In genomic region chr19:48319647-48320537, GRCh38 we compare ENCODE assay signal across 1 cellular context.
TF ChIP-seq lines count a peak whose summit lies in the region.

No MANE protein-coding gene starts in this region.

TF ChIP-seq in K562, 482 proteins besides CTCF, POLR2A, EP300 and RAD21 (continued from another document):
- TF ChIP-seq ZNF740 (CRISPR knock-in tag; IDR thresholded peaks at IDR 0.05) = no peak
- no peak for TF ChIP-seq ZNF740 (tag; IDR thresholded peaks at IDR 0.05)
- TF ChIP-seq YY1 (IDR thresholded peaks at IDR 0.05; ENCODE audit: borderline replicate concordance in 1 of 3, control insufficient read depth in 1 of 3, extremely low read depth in 1 of 3, insufficient read depth in 3 of 3, insufficient read length in 1 of 3, insufficient replicate concordance in 2 of 3, low read depth in 1 of 3, low read length in 2 of 3) = peak in 1 of 3 experiments; percentile 31
- no peak for TF ChIP-seq ZNF217 (CRISPR knock-in tag; IDR thresholded peaks at IDR 0.05)
- TF ChIP-seq TFAP4 (CRISPR knock-in tag; IDR thresholded peaks at IDR 0.05; ENCODE audit: borderline replicate concordance) = peak; percentile 46; the same call in 1 of the 2 replicates
- peak in 1 of 2 experiments; percentile 40; a peak in 1 of 4 replicates for TF ChIP-seq KDM4B (IDR thresholded peaks at IDR 0.05; ENCODE audit: borderline replicate concordance in 2 of 2, low read depth in 1 of 2)
- TF ChIP-seq MEIS2 (IDR thresholded peaks at IDR 0.05; ENCODE audit: partially characterized antibody) = peak; percentile 63
- no peak for TF ChIP-seq EHMT2 (IDR thresholded peaks at IDR 0.05)
- peak; percentile 96 for TF ChIP-seq VEZF1 (CRISPR knock-in tag; IDR thresholded peaks at IDR 0.05)
- no peak for TF ChIP-seq ZBTB8A (IDR thresholded peaks at IDR 0.05; ENCODE audit: partially characterized antibody)
- TF ChIP-seq ZBTB9 (CRISPR knock-in tag; IDR thresholded peaks at IDR 0.05) = 0 out of 2 replicates have a peak, but pooled peaks have one; percentile 53
- TF ChIP-seq MLX (CRISPR knock-in tag; conservative IDR thresholded peaks at IDR 0.05) = no peak
- TF ChIP-seq KLF16 (IDR thresholded peaks at IDR 0.05) = 0 out of 2 replicates have a peak, but pooled peaks have one; percentile 25
- no peak for TF ChIP-seq AFF1 (IDR thresholded peaks at IDR 0.05; ENCODE audit: low read depth in 1 of 2, partially characterized antibody in 2 of 2)
- no peak for TF ChIP-seq CBX1 (IDR thresholded peaks at IDR 0.05; ENCODE audit: low read depth)
- TF ChIP-seq ZNF134 (CRISPR knock-in tag; conservative IDR thresholded peaks at IDR 0.05) = peak; percentile 60; the same call in 1 of the 2 replicates
- TF ChIP-seq ZNF24 (IDR thresholded peaks at IDR 0.05) = peak; percentile 89
- no peak for TF ChIP-seq PBX2 (CRISPR knock-in tag; IDR thresholded peaks at IDR 0.05; ENCODE audit: low read depth)
- TF ChIP-seq PBX2 (tag; conservative IDR thresholded peaks at IDR 0.05; ENCODE audit: low read depth) = peak; percentile 58
- peak; percentile 90 for TF ChIP-seq SMC3 (conservative IDR thresholded peaks at IDR 0.05; ENCODE audit: insufficient read depth, low read depth, low read length)
- no peak for TF ChIP-seq ESRRA (IDR thresholded peaks at IDR 0.05; ENCODE audit: borderline replicate concordance, low read depth)
- peak; percentile 84 for TF ChIP-seq SP1 (CRISPR knock-in tag; IDR thresholded peaks at IDR 0.05)
